In genomic region chr1:28507646-28508434, GRCh38 we compare ENCODE assay signal across 8 cellular contexts. TPM values are rescaled to one million over a fixed set of nuclear protein-coding genes. Genes with fewer than 3 reads are reported as not detected.
DNase-seq lines count a peak whose midpoint lies in the region; ATAC-seq, FAIRE-seq and TF ChIP-seq lines count a peak whose summit lies in the region.

No MANE protein-coding gene starts in this region.

- H3K27me3 ChIP-seq in keratinocyte (ENCODE audit: control insufficient read depth, extremely low read depth, insufficient read depth, low read length) (no peaks in the 10 kb centered on the region), stomach smooth muscle (ENCODE audit: control insufficient read depth in 1 of 2, insufficient read depth in 2 of 2, low read length in 2 of 2) (no peaks in the 10 kb centered on the region)

- H3K36me3 ChIP-seq in keratinocyte (ENCODE audit: control insufficient read depth in 2 of 2, extremely low read depth in 1 of 2, insufficient read depth in 2 of 2, low read length in 2 of 2): peaks cover 30 to 50% of the 10 kb centered on the region in 2 experiments
- H3K36me3 ChIP-seq in stomach smooth muscle (ENCODE audit: control insufficient read depth in 2 of 2, insufficient read depth in 2 of 2, low read length in 2 of 2): peaks cover 31 to 35% of the 10 kb centered on the region in 2 donors

- POLR2A ChIA-PET in activated CD4-positive, alpha-beta T cell treated with anti-CD3 and anti-CD28 coated beads for 36 hours (lab: Charles Lee): interaction anchor here (0.5 to 6.5 kb wide), 8 partner anchors 10 to 1805 kb away, joined by 3 to 86 read pairs (median 4); partner anchors contain the start of genes RNU11 and TAF12

- peak overlapping the region; percentile 98 for H3K4me3 Mint-ChIP-seq in activated CD4-positive, alpha-beta T cell treated with anti-CD3 and anti-CD28 coated beads for 36 hours
- H3K4me3 Mint-ChIP-seq in activated T-cell treated with anti-CD3 and anti-CD28 coated beads, Interleukin-2, amount 50 U/mL, for 4 hours: peak overlapping the region; percentile 100

- H3K4me2 ChIP-seq in keratinocyte (ENCODE audit: control insufficient read depth, extremely low read depth, insufficient read depth, low read depth, low read length): peak overlapping the region; percentile 98

- H3K9ac ChIP-seq in keratinocyte (ENCODE audit: control insufficient read depth, extremely low read depth, insufficient read depth, low read length) (peak overlapping the region; percentile 98), stomach smooth muscle (ENCODE audit: low read length in 2 of 2) (peak overlapping the region; percentile 94 to 96)

- H2AFZ ChIP-seq in keratinocyte (ENCODE audit: control insufficient read depth, low read length): no peak overlapping the region

- peaks cover 24% of the 10 kb centered on the region for H4K20me1 ChIP-seq in keratinocyte (ENCODE audit: control insufficient read depth, extremely low read depth, insufficient read depth, low read length)

- peak; percentile 17 for DNase-seq in activated CD4-positive, alpha-beta T cell treated with anti-CD3 and anti-CD28 coated beads for 36 hours
- no peak for DNase-seq in activated CD4-positive, alpha-beta T cell treated with anti-CD3 and anti-CD28 coated beads for 1 hour
- DNase-seq in activated T-cell treated with anti-CD3 and anti-CD28 coated beads, Interleukin-2, amount 50 U/mL, for 4 hours: no peak
- DNase-seq in keratinocyte (ENCODE audit: low read depth, low spot score) (no peak), GM13977 (ENCODE audit: low spot score) (no peak), NCI-H146 (lab: John Stamatoyannopoulos, UW) (no peak), 8988T (no peak)

- peaks cover 27% of the 10 kb centered on the region for H3K79me2 ChIP-seq in keratinocyte (ENCODE audit: control insufficient read depth, insufficient read depth, low read length)

- intact Hi-C loops in activated CD4-positive, alpha-beta T cell treated with anti-CD3 and anti-CD28 coated beads for 36 hours (cut with DNase I, micrococcal nuclease): loop anchor here in 1 of 2 experiments (2.0 to 5.0 kb wide), 2 partner anchors 73 to 181 kb away; partner anchors contain the start of gene MED18

- no peak for FAIRE-seq in keratinocyte (lab: Jason Lieb, UNC)

- peaks cover 36% of the 10 kb centered on the region for H3K4me1 Mint-ChIP-seq in activated CD4-positive, alpha-beta T cell treated with anti-CD3 and anti-CD28 coated beads for 36 hours
- peaks cover 30% of the 10 kb centered on the region for H3K4me1 Mint-ChIP-seq in activated T-cell treated with anti-CD3 and anti-CD28 coated beads, Interleukin-2, amount 50 U/mL, for 4 hours (ENCODE audit: low read depth)

- no peak for ATAC-seq in activated CD4-positive, alpha-beta T cell treated with anti-CD3 and anti-CD28 coated beads for 36 hours
- no peak for ATAC-seq in activated T-cell treated with anti-CD3 and anti-CD28 coated beads, Interleukin-2, amount 50 U/mL, for 4 hours

- peak overlapping the region; percentile 99 for H3K27ac Mint-ChIP-seq in activated CD4-positive, alpha-beta T cell treated with anti-CD3 and anti-CD28 coated beads for 36 hours

- H3K27ac ChIP-seq in keratinocyte (ENCODE audit: control insufficient read depth, insufficient read depth, low read length) (peak overlapping the region; percentile 86), stomach smooth muscle (ENCODE audit: low read length) (peak overlapping the region; percentile 80)

- dilution Hi-C loops in keratinocyte (cut with MboI; ENCODE audit: extremely low pct_ligation_motif_present, low sequenced_read_pairs): no loop called here

- H3K27me3 Mint-ChIP-seq in activated CD4-positive, alpha-beta T cell treated with anti-CD3 and anti-CD28 coated beads for 36 hours: peaks cover 1% of the 10 kb centered on the region
- peaks cover 7% of the 10 kb centered on the region for H3K27me3 Mint-ChIP-seq in activated T-cell treated with anti-CD3 and anti-CD28 coated beads, Interleukin-2, amount 50 U/mL, for 4 hours (ENCODE audit: low read depth)

- CTCF ChIA-PET in activated CD4-positive, alpha-beta T cell treated with anti-CD3 and anti-CD28 coated beads for 36 hours (lab: Charles Lee): interaction anchor here (0.6 to 1.4 kb wide), 2 partner anchors 43 to 259 kb away, joined by 3 read pairs; no protein-coding TSS in a partner anchor

- H3K4me3 ChIP-seq in keratinocyte (ENCODE audit: control insufficient read depth in 2 of 3, extremely low read depth in 1 of 3, insufficient read depth in 2 of 3, low read depth in 1 of 3, low read length in 3 of 3) (peak overlapping the region; percentile 69 to 87 (median 73)), stomach smooth muscle (ENCODE audit: low read length in 2 of 2) (peak overlapping the region; percentile 93 to 98)

- H3K36me3 Mint-ChIP-seq in activated CD4-positive, alpha-beta T cell treated with anti-CD3 and anti-CD28 coated beads for 36 hours (ENCODE audit: low read depth): peaks cover 70% of the 10 kb centered on the region
- peaks cover 56% of the 10 kb centered on the region for H3K36me3 Mint-ChIP-seq in activated T-cell treated with anti-CD3 and anti-CD28 coated beads, Interleukin-2, amount 50 U/mL, for 4 hours (ENCODE audit: insufficient read depth)

- in situ Hi-C loops in GM13977 (cut with MboI; ENCODE audit: low pct_unique_long_range_greater_than_20kb, low sequenced_read_pairs, unreplicated experiment): no loop called here

- H3K4me1 ChIP-seq in keratinocyte (ENCODE audit: control insufficient read depth, extremely low read depth, insufficient read depth, low read length): peaks cover 19% of the 10 kb centered on the region
- H3K4me1 ChIP-seq in stomach smooth muscle (ENCODE audit: control insufficient read depth, insufficient read depth, low read length): peaks cover 32% of the 10 kb centered on the region

- no peaks in the 10 kb centered on the region for H3K9me3 Mint-ChIP-seq in activated CD4-positive, alpha-beta T cell treated with anti-CD3 and anti-CD28 coated beads for 36 hours (ENCODE audit: low read depth)
- H3K9me3 Mint-ChIP-seq in activated T-cell treated with anti-CD3 and anti-CD28 coated beads, Interleukin-2, amount 50 U/mL, for 4 hours: no peaks in the 10 kb centered on the region

- H3K9me1 ChIP-seq in keratinocyte (ENCODE audit: control insufficient read depth, extremely low read depth, insufficient read depth, low read length): no peaks in the 10 kb centered on the region

- TF ChIP-seq CTCF in keratinocyte (optimal IDR thresholded peaks at IDR 0.05 in 1 of 3, IDR thresholded peaks at IDR 0.05 in 1 of 3, conservative IDR thresholded peaks at IDR 0.05 in 1 of 3; ENCODE audit: extremely low read depth in 1 of 3, insufficient read depth in 2 of 3, low read length in 3 of 3) (no peak), GM13977 (IDR thresholded peaks at IDR 0.05; ENCODE audit: extremely low read depth, insufficient read depth, missing control alignments) (no peak)

- H3K9me3 ChIP-seq in keratinocyte (ENCODE audit: control insufficient read depth, low read depth, low read length) (no peaks in the 10 kb centered on the region), stomach smooth muscle (ENCODE audit: control insufficient read depth in 2 of 2, low read length in 2 of 2) (no peaks in the 10 kb centered on the region)

RNA-seq across cellular contexts. Expression of gene RCC1, which starts 2.0 kb away (rescaled TPM):
- 100 to 1,000 TPM; 103 to 107 TPM for total RNA-seq in activated CD4-positive, alpha-beta T cell treated with anti-CD3 and anti-CD28 coated beads for 36 hours
- 100 to 1,000 TPM; 106 to 149 (median 139) TPM for total RNA-seq in activated T-cell treated with anti-CD3 and anti-CD28 coated beads, Interleukin-2, amount 50 U/mL, for 4 hours
- polyA plus RNA-seq in keratinocyte: 23.8 to 45.8 TPM (median 38.6 TPM) in 3 replicates
- 30.4 TPM for polyA plus RNA-seq in keratinocyte (2011; ENCODE audit: low read depth)
- 23.9 and 27.2 TPM in 2 replicates for polyA plus RNA-seq in keratinocyte (2011; cell fraction: cytosol; rRNA removed)
- polyA plus RNA-seq in keratinocyte (2011; cell fraction: nucleus; rRNA removed): 28.8 and 29.7 TPM in 2 replicates
- polyA plus RNA-seq in keratinocyte (2012; ENCODE audit: low replicate concordance): 45.0 and 52.8 TPM in 2 replicates
- 25.6 to 61.5 TPM (median 53.6 TPM) in 3 replicates for polyA minus RNA-seq in keratinocyte
- polyA minus RNA-seq in keratinocyte (2011; cell fraction: cytosol; rRNA and poly(A)+ RNA removed): 31.5 TPM
- polyA minus RNA-seq in keratinocyte (2011; cell fraction: nucleus; rRNA and poly(A)+ RNA removed): 16.9 and 20.2 TPM in 2 replicates

RNA-seq across cellular contexts. Expression of gene TRNAU1AP, which starts 45.0 kb away (rescaled TPM):
- total RNA-seq in activated CD4-positive, alpha-beta T cell treated with anti-CD3 and anti-CD28 coated beads for 36 hours: 10 to 100 TPM; 50.7 to 60.2 TPM
- total RNA-seq in activated T-cell treated with anti-CD3 and anti-CD28 coated beads, Interleukin-2, amount 50 U/mL, for 4 hours: 10 to 100 TPM; 37.4 to 44.1 (median 37.7) TPM
- polyA plus RNA-seq in keratinocyte: 28.9 to 43.5 TPM (median 40.4 TPM) in 3 replicates
- polyA plus RNA-seq in keratinocyte (2011; ENCODE audit: low read depth): 20.9 TPM
- polyA plus RNA-seq in keratinocyte (2011; cell fraction: cytosol; rRNA removed): 23.1 and 27.7 TPM in 2 replicates
- polyA plus RNA-seq in keratinocyte (2011; cell fraction: nucleus; rRNA removed): 33.8 and 34.5 TPM in 2 replicates
- polyA plus RNA-seq in keratinocyte (2012; ENCODE audit: low replicate concordance): 25.7 and 31.9 TPM in 2 replicates
- 10.1 to 19.9 TPM (median 11.8 TPM) in 3 replicates for polyA minus RNA-seq in keratinocyte
- polyA minus RNA-seq in keratinocyte (2011; cell fraction: cytosol; rRNA and poly(A)+ RNA removed): 5.6 TPM
- 8.3 and 10.3 TPM in 2 replicates for polyA minus RNA-seq in keratinocyte (2011; cell fraction: nucleus; rRNA and poly(A)+ RNA removed)
